23 cellular contexts compared by ENCODE assay signal in the genomic region with DNA sequence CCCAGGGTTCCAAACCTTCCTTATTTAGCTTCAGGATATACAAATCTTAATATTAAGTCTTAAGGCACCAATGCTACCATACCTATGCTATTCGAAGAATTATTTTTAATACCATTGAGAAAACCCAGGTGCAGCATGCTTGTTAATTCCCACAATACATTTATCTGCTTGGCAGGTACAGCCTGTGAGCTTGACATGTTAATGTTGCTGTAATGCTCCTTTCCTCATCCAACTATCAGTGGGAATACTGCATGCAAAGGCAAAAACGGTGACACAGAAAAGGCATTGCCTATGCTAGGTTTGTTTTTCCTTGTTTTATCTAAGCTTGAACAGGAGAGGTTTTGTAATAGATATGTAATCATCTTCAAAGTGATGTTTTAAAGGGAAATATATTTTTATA.
"Had no signal": no experiment of that assay in that cellular context is flagged by ENCODE, and none has a peak within 500 bp of the region (broad histone marks: within the 10 kb centered on the region; RNA-seq: fewer than 3 reads in every experiment).

No MANE protein-coding gene starts in this region.

- H3K36me3 ChIP-seq: colonic mucosa, esophagus muscularis mucosa, esophagus squamous epithelium, gastrocnemius medialis, gastroesophageal sphincter, heart left ventricle, heart right ventricle had no signal

- DNase-seq: colonic mucosa; cortex of kidney; dermis blood vessel endothelial cell; dorsolateral prefrontal cortex; effector CD4-positive, alpha-beta T cell; effector CD8-positive, alpha-beta T cell; effector memory CD4-positive, alpha-beta T cell; effector memory CD8-positive, alpha-beta T cell; endodermal cell; erythroblast; esophagus squamous epithelium; foreskin fibroblast; foreskin keratinocyte; foreskin melanocyte; gastrocnemius medialis; glutamatergic neuron; head of caudate nucleus; heart left ventricle; heart right ventricle had no signal

- H3K4me3 ChIP-seq: colonic mucosa, coronary artery, dorsolateral prefrontal cortex, esophagus muscularis mucosa, esophagus squamous epithelium, gastrocnemius medialis, gastroesophageal sphincter, heart left ventricle, heart right ventricle had no signal

- H3K9me3 ChIP-seq: colonic mucosa, esophagus muscularis mucosa, esophagus squamous epithelium, gastrocnemius medialis, gastroesophageal sphincter had no signal

- H3K27me3 ChIP-seq: colonic mucosa, esophagus muscularis mucosa, esophagus squamous epithelium, foreskin keratinocyte, gastrocnemius medialis, gastroesophageal sphincter, heart left ventricle, heart right ventricle had no signal

- H3K27ac ChIP-seq: colonic mucosa, coronary artery, dorsolateral prefrontal cortex, epithelial cell of prostate, esophagus muscularis mucosa, esophagus squamous epithelium, foreskin keratinocyte, gastrocnemius medialis, gastroesophageal sphincter, heart left ventricle, heart right ventricle had no signal
